Comparison of ENCODE assay signal across 16 cellular contexts in genomic region chr1:241269116-241269515, GRCh38.
A peak's percentile ranks its signal among the peaks of the same experiment; 100 is the strongest.
DNase-seq lines count a peak whose midpoint lies in the region; TF ChIP-seq lines count a peak whose summit lies in the region.
"Had no signal": no experiment of that assay in that cellular context is flagged by ENCODE, and none has a peak within 500 bp of the region (broad histone marks: within the 10 kb centered on the region; RNA-seq: fewer than 3 reads in every experiment).

No MANE protein-coding gene starts in this region.

- H3K9me3 ChIP-seq in BE2C: no peaks in the 10 kb centered on the region
- H3K9me3 ChIP-seq in MG63: peaks cover 4% of the 10 kb centered on the region; the same call in 1 of the 2 replicates
- H3K9me3 ChIP-seq: SK-N-SH had no signal

- intact Hi-C loops in activated CD4-positive, alpha-beta memory T cell treated with anti-CD3 and anti-CD28 coated beads for 36 hours (cut with micrococcal nuclease): no loop called here

- no peaks in the 10 kb centered on the region for H3K27me3 ChIP-seq in BE2C
- H3K27me3 ChIP-seq in H7 (ENCODE audit: control insufficient read depth, insufficient read depth, low read length): no peaks in the 10 kb centered on the region
- H3K27me3 ChIP-seq in MG63: no peaks in the 10 kb centered on the region
- H3K27me3 ChIP-seq: gastroesophageal sphincter had no signal

- DNase-seq in BE2C (no peak), H7 (peak; percentile 48), OCI-M1 (lab: John Stamatoyannopoulos, UW) (peak; percentile 13), fibroblast of mammary gland (ENCODE audit: low read depth) (no peak), midbrain (lab: John Stamatoyannopoulos, UW) (no peak), MG63 (no peak), Ammon's horn (ENCODE audit: low spot score) (no peak)
- no peak for DNase-seq in activated CD4-positive, alpha-beta memory T cell treated with anti-CD3 and anti-CD28 coated beads for 36 hours
- DNase-seq: activated CD8-positive, alpha-beta memory T cell treated with anti-CD3 and anti-CD28 coated beads, Interleukin-2, amount 10 ng/mL, durations not matched to agents 7 days and 5 days; activated naive CD4-positive, alpha-beta T cell treated with anti-CD3 and anti-CD28 coated beads, Interleukin-2, amount 10 ng/mL, durations not matched to agents 7 days and 5 days; NCI-H1105 treated with DMSO at 0.1 percent for 48 hours; NCI-H2227 treated with DMSO at 0.1 percent for 48 hours; SK-N-SH; stimulated activated naive CD4-positive, alpha-beta T cell treated with Interleukin-2 at 50 U/mL for 16 hours had no signal

- H3K4me3 Mint-ChIP-seq in activated CD4-positive, alpha-beta memory T cell treated with anti-CD3 and anti-CD28 coated beads for 36 hours: no peak overlapping the region
- H3K4me3 Mint-ChIP-seq: activated CD8-positive, alpha-beta memory T cell treated with anti-CD3 and anti-CD28 coated beads, Interleukin-2, amount 10 ng/mL, durations not matched to agents 7 days and 5 days; activated naive CD4-positive, alpha-beta T cell treated with anti-CD3 and anti-CD28 coated beads, Interleukin-2, amount 10 ng/mL, durations not matched to agents 7 days and 5 days had no signal

- POLR2A ChIA-PET in activated CD4-positive, alpha-beta memory T cell treated with anti-CD3 and anti-CD28 coated beads for 36 hours (lab: Charles Lee): no interaction called here

- no peaks in the 10 kb centered on the region for H3K27me3 Mint-ChIP-seq in activated CD4-positive, alpha-beta memory T cell treated with anti-CD3 and anti-CD28 coated beads for 36 hours
- H3K27me3 Mint-ChIP-seq: activated CD8-positive, alpha-beta memory T cell treated with anti-CD3 and anti-CD28 coated beads, Interleukin-2, amount 10 ng/mL, durations not matched to agents 7 days and 5 days; activated naive CD4-positive, alpha-beta T cell treated with anti-CD3 and anti-CD28 coated beads, Interleukin-2, amount 10 ng/mL, durations not matched to agents 7 days and 5 days had no signal

- H3K4me1 ChIP-seq in BE2C: no peaks in the 10 kb centered on the region
- H3K4me1 ChIP-seq: gastroesophageal sphincter had no signal

- H3K4me1 Mint-ChIP-seq in activated CD4-positive, alpha-beta memory T cell treated with anti-CD3 and anti-CD28 coated beads for 36 hours (ENCODE audit: low read depth): no peaks in the 10 kb centered on the region
- H3K4me1 Mint-ChIP-seq: activated CD8-positive, alpha-beta memory T cell treated with anti-CD3 and anti-CD28 coated beads, Interleukin-2, amount 10 ng/mL, durations not matched to agents 7 days and 5 days; activated naive CD4-positive, alpha-beta T cell treated with anti-CD3 and anti-CD28 coated beads, Interleukin-2, amount 10 ng/mL, durations not matched to agents 7 days and 5 days had no signal

- no peaks in the 10 kb centered on the region for H3K36me3 ChIP-seq in BE2C
- no peaks in the 10 kb centered on the region for H3K36me3 ChIP-seq in H7 (replicated peaks; ENCODE audit: control insufficient read depth, insufficient read depth, low read length)
- no peaks in the 10 kb centered on the region; the same call in 1 of the 2 replicates for H3K36me3 ChIP-seq in MG63
- H3K36me3 ChIP-seq: gastroesophageal sphincter had no signal

- no peak overlapping the region for H3K4me3 ChIP-seq in BE2C (ENCODE audit: low read depth, low read length)
- no peak overlapping the region for H3K4me3 ChIP-seq in H7 (ENCODE audit: insufficient read depth, low read depth, low read length)
- no peak overlapping the region for H3K4me3 ChIP-seq in fibroblast of mammary gland (ENCODE audit: control insufficient read depth, low read depth, low read length)
- no peak overlapping the region for H3K4me3 ChIP-seq in MG63
- H3K4me3 ChIP-seq: gastroesophageal sphincter, skin epidermis had no signal

- H3K36me3 Mint-ChIP-seq in activated CD4-positive, alpha-beta memory T cell treated with anti-CD3 and anti-CD28 coated beads for 36 hours: no peaks in the 10 kb centered on the region
- H3K36me3 Mint-ChIP-seq: activated CD8-positive, alpha-beta memory T cell treated with anti-CD3 and anti-CD28 coated beads, Interleukin-2, amount 10 ng/mL, durations not matched to agents 7 days and 5 days; activated naive CD4-positive, alpha-beta T cell treated with anti-CD3 and anti-CD28 coated beads, Interleukin-2, amount 10 ng/mL, durations not matched to agents 7 days and 5 days had no signal

- CTCF ChIA-PET in activated CD4-positive, alpha-beta memory T cell treated with anti-CD3 and anti-CD28 coated beads for 36 hours (lab: Charles Lee): no interaction called here

- peak; percentile 17; the same call in 1 of the 2 replicates for TF ChIP-seq CTCF in BE2C (IDR thresholded peaks at IDR 0.05; ENCODE audit: low read depth, low read length)
- TF ChIP-seq CTCF in fibroblast of mammary gland (conservative IDR thresholded peaks at IDR 0.05; ENCODE audit: control insufficient read depth, insufficient read depth, low read depth, low read length): peak; percentile 2

- H3K9me3 Mint-ChIP-seq in activated CD4-positive, alpha-beta memory T cell treated with anti-CD3 and anti-CD28 coated beads for 36 hours: peaks cover 33% of the 10 kb centered on the region

- no peak overlapping the region for H3K27ac Mint-ChIP-seq in activated CD4-positive, alpha-beta memory T cell treated with anti-CD3 and anti-CD28 coated beads for 36 hours
- H3K27ac Mint-ChIP-seq: activated CD8-positive, alpha-beta memory T cell treated with anti-CD3 and anti-CD28 coated beads, Interleukin-2, amount 10 ng/mL, durations not matched to agents 7 days and 5 days; activated naive CD4-positive, alpha-beta T cell treated with anti-CD3 and anti-CD28 coated beads, Interleukin-2, amount 10 ng/mL, durations not matched to agents 7 days and 5 days had no signal

Comparison
In these comparisons a context has a peak if more than half of its experiments do, and no peak if none do; other contexts are left out.
1. DNase-seq: peak in H7 (single experiment) and OCI-M1 (single experiment); none in BE2C (single experiment), fibroblast of mammary gland (single experiment), midbrain (single experiment), MG63 (single experiment), activated CD4-positive, alpha-beta memory T cell treated with anti-CD3 and anti-CD28 coated beads for 36 hours (single experiment) and Ammon's horn (single experiment).